ENCODE assay signal across 1 cellular context in genomic region chr21:46295177-46295711, GRCh38.
TF ChIP-seq lines count a peak whose summit lies in the region.

No MANE protein-coding gene starts in this region.

TF ChIP-seq in HepG2, 621 proteins besides CTCF, POLR2A, EP300 and RAD21:
- no peak for TF ChIP-seq GABPA (IDR thresholded peaks at IDR 0.05; ENCODE audit: low read depth, low read length)
- TF ChIP-seq GABPA (CRISPR knock-in tag; IDR thresholded peaks at IDR 0.05; ENCODE audit: low read depth): 0 out of 2 replicates have a peak, but pooled peaks have one; percentile 2
- no peak for TF ChIP-seq ZNF275 (CRISPR knock-in tag; IDR thresholded peaks at IDR 0.05; ENCODE audit: borderline replicate concordance)
- TF ChIP-seq SRY (CRISPR knock-in tag; IDR thresholded peaks at IDR 0.05): 0 out of 2 replicates have a peak, but pooled peaks have one; percentile 73
- no peak for TF ChIP-seq MYNN (CRISPR knock-in tag; IDR thresholded peaks at IDR 0.05; ENCODE audit: low read depth)
- no peak for TF ChIP-seq ZFP36L2 (CRISPR knock-in tag; IDR thresholded peaks at IDR 0.05)
- TF ChIP-seq FOSL2 (CRISPR knock-in tag; IDR thresholded peaks at IDR 0.05): peak; percentile 7; the same call in 1 of the 2 replicates
- TF ChIP-seq ZNF263 (CRISPR knock-in tag; IDR thresholded peaks at IDR 0.05): peak; percentile 35
- TF ChIP-seq POLR2G (IDR thresholded peaks at IDR 0.05; ENCODE audit: low read depth, low read length): peak; percentile 55
- 0 out of 2 replicates have a peak, but pooled peaks have one; percentile 51 for TF ChIP-seq BCL3 (CRISPR knock-in tag; IDR thresholded peaks at IDR 0.05)
- 0 out of 2 replicates have a peak, but pooled peaks have one; percentile 53 for TF ChIP-seq ZNF547 (CRISPR knock-in tag; IDR thresholded peaks at IDR 0.05)
- TF ChIP-seq SSRP1 (CRISPR knock-in tag; IDR thresholded peaks at IDR 0.05): 0 out of 2 replicates have a peak, but pooled peaks have one; percentile 35
- 0 out of 2 replicates have a peak, but pooled peaks have one; percentile 21 for TF ChIP-seq GATAD1 (CRISPR knock-in tag; IDR thresholded peaks at IDR 0.05)
- TF ChIP-seq PITX1 (CRISPR knock-in tag; IDR thresholded peaks at IDR 0.05): peak; percentile 48; the same call in 1 of the 2 replicates
- no peak for TF ChIP-seq ATF4 (CRISPR knock-in tag; IDR thresholded peaks at IDR 0.05)
- peak; percentile 50 for TF ChIP-seq ZNF687 (CRISPR knock-in tag; IDR thresholded peaks at IDR 0.05)
- 0 out of 2 replicates have a peak, but pooled peaks have one; percentile 1 for TF ChIP-seq ZBTB7A (CRISPR knock-in tag; IDR thresholded peaks at IDR 0.05)
- TF ChIP-seq ZUFSP (CRISPR knock-in tag; IDR thresholded peaks at IDR 0.05; ENCODE audit: borderline replicate concordance): no peak
- TF ChIP-seq ZNF407 (CRISPR knock-in tag; IDR thresholded peaks at IDR 0.05; ENCODE audit: not compliant biosample characterization): no peak
- peak; percentile 25; the same call in 1 of the 2 replicates for TF ChIP-seq THAP9 (CRISPR knock-in tag; IDR thresholded peaks at IDR 0.05; ENCODE audit: borderline replicate concordance)
- TF ChIP-seq IKZF5 (CRISPR knock-in tag; IDR thresholded peaks at IDR 0.05): no peak
- 0 out of 2 replicates have a peak, but pooled peaks have one; percentile 34 for TF ChIP-seq HDAC1 (CRISPR knock-in tag; IDR thresholded peaks at IDR 0.05)
- peak; percentile 8; the same call in 1 of the 2 replicates for TF ChIP-seq AKAP8 (CRISPR knock-in tag; IDR thresholded peaks at IDR 0.05)
- TF ChIP-seq HBP1 (CRISPR knock-in tag; IDR thresholded peaks at IDR 0.05; ENCODE audit: low read depth): no peak
TF ChIP-seq in HepG2: peak in this region for 15.
